28 cellular contexts compared by ENCODE assay signal in the genomic region with DNA sequence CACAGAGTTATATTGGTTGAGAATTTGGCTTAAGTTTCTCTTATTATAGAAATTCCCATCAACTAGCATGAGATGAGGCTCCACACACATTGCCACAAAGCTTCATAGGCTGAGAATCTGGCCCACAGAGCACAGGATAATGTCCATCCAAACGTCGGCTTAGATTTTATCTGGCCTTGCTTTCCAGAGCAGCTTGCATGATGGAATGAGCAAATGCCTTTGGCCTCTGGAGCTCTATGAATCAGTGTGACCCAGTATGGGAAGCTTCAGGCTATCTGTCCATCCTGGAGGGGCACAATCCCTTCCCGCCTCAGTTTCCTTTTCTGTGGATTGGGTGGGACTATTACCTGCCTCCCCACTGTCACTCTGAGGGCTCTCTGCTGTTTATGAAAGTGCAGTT.
"Had no signal": no experiment of that assay in that cellular context is flagged by ENCODE, and none has a peak within 500 bp of the region (broad histone marks: within the 10 kb centered on the region; RNA-seq: fewer than 3 reads in every experiment).

No MANE protein-coding gene starts in this region.

- H3K4me1 ChIP-seq: adrenal gland, body of pancreas had no signal

- ATAC-seq: activated CD4-positive, alpha-beta T cell treated with anti-CD3 and anti-CD28 coated beads for 36 hours; activated CD8-positive, alpha-beta memory T cell treated with anti-CD3 and anti-CD28 coated beads, Interleukin-2, amount 10 ng/mL, durations not matched to agents 7 days and 5 days; activated CD8-positive, alpha-beta T cell treated with anti-CD3 and anti-CD28 coated beads, Interleukin-2, amount 10 ng/mL, durations not matched to agents 7 days and 5 days; activated naive CD8-positive, alpha-beta T cell treated with anti-CD3 and anti-CD28 coated beads, Interleukin-2, amount 50 U/mL, for 24 hours; body of pancreas; esophagus mucosa had no signal

- H3K27ac ChIP-seq: adrenal gland, body of pancreas, cardiac muscle cell, coronary artery, dorsolateral prefrontal cortex had no signal

- H3K27me3 ChIP-seq: body of pancreas, cardiac muscle cell had no signal

- DNase-seq: activated CD4-positive, alpha-beta memory T cell treated with anti-CD3 and anti-CD28 coated beads for 36 hours; activated CD4-positive, alpha-beta T cell treated with anti-CD3 and anti-CD28 coated beads for 36 hours; activated CD4-positive, alpha-beta T cell treated with anti-CD3 and anti-CD28 coated beads, Interleukin-2, amount 10 ng/mL, durations not matched to agents 24 days and 14 days; activated CD4-positive, CD25-positive, alpha-beta regulatory T cell; activated CD4-positive, CD25-positive, alpha-beta regulatory T cell treated with anti-CD3 and anti-CD28 coated beads, Interleukin-2, amount 50 U/mL, for 72 hours; activated CD8-positive, alpha-beta memory T cell treated with anti-CD3 and anti-CD28 coated beads, Interleukin-2, amount 10 ng/mL, durations not matched to agents 7 days and 5 days; activated CD8-positive, alpha-beta memory T cell treated with anti-CD3 and anti-CD28 coated beads, Interleukin-2, amount 50 U/mL, for 4 hours; activated CD8-positive, alpha-beta T cell treated with anti-CD3 and anti-CD28 coated beads, Interleukin-2, amount 10 ng/mL, durations not matched to agents 7 days and 5 days; activated effector memory CD4-positive, alpha-beta T cell treated with anti-CD3 and anti-CD28 coated beads, Interleukin-2, amount 50 U/mL, for 16 hours; activated naive CD4-positive, alpha-beta T cell treated with anti-CD3 and anti-CD28 coated beads for 36 hours; activated naive CD8-positive, alpha-beta T cell treated with anti-CD3 and anti-CD28 coated beads for 36 hours; activated naive CD8-positive, alpha-beta T cell treated with anti-CD3 and anti-CD28 coated beads, Interleukin-2, amount 50 U/mL, for 24 hours; activated T-cell treated with anti-CD3 and anti-CD28 coated beads, Interleukin-2, amount 50 U/mL, for 1 hour; activated T-cell treated with anti-CD3 and anti-CD28 coated beads, Interleukin-2, amount 50 U/mL, for 48 hours; adrenal gland; amygdala; aorta; body of pancreas; central memory CD4-positive, alpha-beta T cell; dorsolateral prefrontal cortex; effector memory CD4-positive, alpha-beta T cell; endodermal cell; foreskin fibroblast; head of caudate nucleus; T-helper 2 cell had no signal

- H3K36me3 ChIP-seq: adrenal gland, cardiac muscle cell had no signal

- H3K9me3 ChIP-seq: adrenal gland, body of pancreas had no signal

- H3K4me3 ChIP-seq: adrenal gland, body of pancreas, cardiac muscle cell, coronary artery, dorsolateral prefrontal cortex had no signal
